In the genomic region with DNA sequence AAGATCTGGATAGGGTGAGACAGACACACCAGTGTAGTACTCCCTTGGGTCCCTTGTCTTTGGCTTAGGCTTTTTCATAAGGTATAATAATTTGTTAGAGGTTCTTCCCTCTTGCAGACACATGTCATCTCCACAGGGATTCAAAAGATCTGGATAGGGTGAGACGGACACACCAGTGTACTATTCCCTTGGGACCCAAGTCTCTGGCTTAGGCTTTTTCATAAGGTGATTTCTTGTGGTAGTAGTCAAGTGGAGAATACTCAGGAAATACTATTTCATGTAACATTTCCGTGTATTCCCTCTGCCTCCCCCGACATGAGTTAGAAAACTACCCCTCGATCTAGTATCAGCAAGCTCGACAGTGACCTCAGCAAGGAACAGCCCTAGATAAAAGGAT, we compare ENCODE assay signal across 8 cellular contexts. TPM values are rescaled to one million over a fixed set of nuclear protein-coding genes. Genes with fewer than 3 reads are reported as not detected.
DNase-seq lines count a peak whose midpoint lies in the region; ATAC-seq, FAIRE-seq and TF ChIP-seq lines count a peak whose summit lies in the region.

No MANE protein-coding gene starts in this region.

- peaks cover 16% of the 10 kb centered on the region for H3K23me2 ChIP-seq in H1 (ENCODE audit: low read depth, low read length)

- peak overlapping the region in 3 of 4 experiments; percentile 58 to 72 (median 66); a peak in 6 of 7 replicates for H3K9ac ChIP-seq in H1 (replicated peaks in 1 of 4; ENCODE audit: extremely low read depth in 1 of 4, low read depth in 3 of 4, low read length in 3 of 4)

- peak overlapping the region; percentile 57 for H3K27ac ChIP-seq in CD4-positive, alpha-beta T cell (ENCODE audit: low read depth, low read length)
- peak overlapping the region; percentile 51; the same call in 1 of the 2 replicates for H3K27ac ChIP-seq in H1 (ENCODE audit: low read depth, low read length)
- H3K27ac ChIP-seq in ovary, result peak overlapping the region in 1 of 2 donors; percentile 80

- no peaks in the 10 kb centered on the region for H3K9me3 ChIP-seq in CD4-positive, alpha-beta T cell (ENCODE audit: control insufficient read depth, low read length)
- no peaks in the 10 kb centered on the region for H3K9me3 ChIP-seq in H1 (ENCODE audit: insufficient read depth in 2 of 2, low read depth in 1 of 2, low read length in 1 of 2)
- H3K9me3 ChIP-seq in ovary, result no peaks in the 10 kb centered on the region

- H4K5ac ChIP-seq in H1 (ENCODE audit: insufficient read length, low read depth, low read length), result no peak overlapping the region

- H3K4me1 ChIP-seq in H1 (replicated peaks in 1 of 4; ENCODE audit: control insufficient read depth in 3 of 4, insufficient read depth in 4 of 4, low read length in 3 of 4) (peaks cover 0 to 21% (median 10%) of the 10 kb centered on the region in 4 experiments; a peak in 5 of 7 replicates), ovary (ENCODE audit: insufficient read depth) (peaks cover 19% of the 10 kb centered on the region)

- TF ChIP-seq POLR2A in H1 (IDR thresholded peaks at IDR 0.05; ENCODE audit: control extremely low read depth in 1 of 2, low read depth in 2 of 2, low read length in 2 of 2), result no peak
- no peak for TF ChIP-seq POLR2A in ovary (IDR thresholded peaks at IDR 0.05)

- H3K4me2 ChIP-seq in H1 (ENCODE audit: insufficient read depth in 1 of 2, low read depth in 2 of 2, low read length in 2 of 2), result peak overlapping the region; percentile 93 to 99

- H2AFZ ChIP-seq in H1 (ENCODE audit: low read length), result no peak overlapping the region

- H3K79me1 ChIP-seq in H1 (ENCODE audit: low read depth, low read length), result no peaks in the 10 kb centered on the region

- peak overlapping the region; percentile 83 for H3K27ac Mint-ChIP-seq in CD4-positive, alpha-beta T cell

- no peak overlapping the region for H3K56ac ChIP-seq in H1 (replicated peaks; ENCODE audit: insufficient read length, low read depth, low read length)

- TF ChIP-seq RAD21 in H1 (IDR thresholded peaks at IDR 0.05 in 1 of 2, conservative IDR thresholded peaks at IDR 0.05 in 1 of 2; ENCODE audit: low read depth in 2 of 2, low read length in 2 of 2), result no peak

- no peak overlapping the region for H3K4ac ChIP-seq in H1 (replicated peaks; ENCODE audit: insufficient read length, low read depth, low read length)

- H2BK15ac ChIP-seq in H1 (ENCODE audit: low read length), result no peak overlapping the region

- H4K20me1 ChIP-seq in H1 (replicated peaks in 1 of 2; ENCODE audit: control insufficient read depth in 1 of 2, insufficient read depth in 2 of 2, low read length in 2 of 2), result no peaks in the 10 kb centered on the region

- no peak overlapping the region for H2AK5ac ChIP-seq in H1 (ENCODE audit: low read depth, low read length)

- H2BK12ac ChIP-seq in H1 (ENCODE audit: low read depth, low read length), result no peak overlapping the region

- no peak overlapping the region for H3K14ac ChIP-seq in H1 (ENCODE audit: insufficient read length)

- POLR2A ChIA-PET in CD4-positive, alpha-beta T cell (lab: Charles Lee), result interaction anchor here (0.6 to 3.8 kb wide), 18 partner anchors 9 to 587 kb away, joined by 3 to 39 read pairs (median 6); a partner anchor contains a TSS
- POLR2A ChIA-PET in H1 (lab: Charles Lee; ENCODE audit: partially characterized antibody), result interaction anchor here (0.7 to 5.2 kb wide), 19 partner anchors 11 to 229 kb away, joined by 3 to 24 read pairs (median 4); a partner anchor contains a TSS

- no peak for FAIRE-seq in H1 (lab: Jason Lieb, UNC)

- DNase-seq in CD4-positive, alpha-beta T cell, result no peak
- DNase-seq in NCI-H69 (lab: John Stamatoyannopoulos, UW) (peak; percentile 24), H1 (ENCODE audit: low read depth in 1 of 2, low spot score in 2 of 2) (no peak), ovary (no peak), head of caudate nucleus (no peak), NK-92 (lab: John Stamatoyannopoulos, UW; ENCODE audit: unreplicated experiment) (no peak)

- no peaks in the 10 kb centered on the region for H3K27me3 Mint-ChIP-seq in CD4-positive, alpha-beta T cell

- H2BK5ac ChIP-seq in H1 (ENCODE audit: low read depth, low read length), result peak overlapping the region; percentile 22; the same call in 1 of the 2 replicates

- H2BK20ac ChIP-seq in H1 (ENCODE audit: low read length), result no peak overlapping the region

- peak overlapping the region; percentile 96 for H3K4me3 Mint-ChIP-seq in CD4-positive, alpha-beta T cell

- intact Hi-C loops in CD4-positive, alpha-beta T cell (cut with DNase I, micrococcal nuclease), result loop anchor here (2.0 to 5.0 kb wide), 5 partner anchors 53 to 285 kb away; a partner anchor contains a TSS
- intact Hi-C loops in ovary (cut with DNase I) (loop anchor here (2.0 to 10.0 kb wide), 3 partner anchors 37 to 141 kb away; no protein-coding TSS in a partner anchor), head of caudate nucleus (cut with DNase I) (loop anchor here (5.0 kb wide), 1 partner anchor 39 kb away; no protein-coding TSS in a partner anchor)

- H3K4me1 Mint-ChIP-seq in CD4-positive, alpha-beta T cell (ENCODE audit: low read depth), result peaks cover 57% of the 10 kb centered on the region

- H3K36me3 ChIP-seq in H1 (ENCODE audit: control insufficient read depth in 2 of 4, insufficient read depth in 4 of 4, low read length in 3 of 4) (no peaks in the 10 kb centered on the region), ovary (no peaks in the 10 kb centered on the region)

- TF ChIP-seq CTCF in CD4-positive, alpha-beta T cell (IDR thresholded peaks at IDR 0.05), result no peak
- TF ChIP-seq CTCF in H1 (IDR thresholded peaks at IDR 0.05; ENCODE audit: control extremely low read depth in 1 of 3, insufficient read depth in 1 of 3, low read depth in 1 of 3, low read length in 3 of 3) (no peak), ovary (IDR thresholded peaks at IDR 0.05) (no peak)

- no peak overlapping the region for H3K18ac ChIP-seq in H1 (ENCODE audit: extremely low read depth, low read length)

- H4K8ac ChIP-seq in H1 (ENCODE audit: extremely low read depth, insufficient read depth, low read length), result no peak overlapping the region

- peaks cover 12% of the 10 kb centered on the region for H3K36me3 Mint-ChIP-seq in CD4-positive, alpha-beta T cell (ENCODE audit: low read depth)

- ATAC-seq in CD4-positive, alpha-beta T cell (ENCODE audit: poor library complexity), result no peak
- ATAC-seq in HG03457 (IDR thresholded peaks at IDR 0.05; ENCODE audit: unreplicated experiment), result no peak
- ATAC-seq in GM21381 (IDR thresholded peaks at IDR 0.05; ENCODE audit: unreplicated experiment), result no peak

- H3K23ac ChIP-seq in H1 (ENCODE audit: insufficient read length), result no peak overlapping the region

- H3K4me3 ChIP-seq in H1 (ENCODE audit: extremely low read depth in 1 of 4, insufficient read depth in 2 of 4, low read depth in 3 of 4, low read length in 4 of 4), result peak overlapping the region; percentile 64 to 75 (median 71); a peak in 7 of 8 replicates
- peak overlapping the region; percentile 64 for H3K4me3 ChIP-seq in ovary

- no peak overlapping the region for H2BK120ac ChIP-seq in H1 (replicated peaks; ENCODE audit: low read depth, low read length)

- H3K27me3 ChIP-seq in CD4-positive, alpha-beta T cell (ENCODE audit: control insufficient read depth, insufficient read depth, low read length), result no peaks in the 10 kb centered on the region
- H3K27me3 ChIP-seq in H1 (replicated peaks in 1 of 4; ENCODE audit: control insufficient read depth in 3 of 4, extremely low read depth in 1 of 4, insufficient read depth in 3 of 4, low read length in 3 of 4) (no peaks in the 10 kb centered on the region), ovary (no peaks in the 10 kb centered on the region)

- TF ChIP-seq EP300 in H1 (IDR thresholded peaks at IDR 0.05; ENCODE audit: borderline replicate concordance in 1 of 2, low read depth in 2 of 2, low read length in 2 of 2) (no peak), ovary (IDR thresholded peaks at IDR 0.05) (no peak)

- H3K79me2 ChIP-seq in H1 (ENCODE audit: control insufficient read depth in 1 of 2, insufficient read depth in 2 of 2, low read length in 2 of 2), result peaks cover 0 to 5% of the 10 kb centered on the region in 2 experiments; a peak in 2 of 4 replicates

- whole genome bisulfite sequencing in H1 (ENCODE audit: extremely low coverage in 1 of 2, insufficient coverage in 1 of 2, insufficient read length in 1 of 2, insufficient replicate concordance in 2 of 2, low coverage in 1 of 2, low lambda C conversion rate in 2 of 2, missing lambda C conversion rate in 1 of 2), 2 experiments, result 60% methylated on average over 5 of the region's 5 CpGs; no CpG with 5 or more reads in 1 of the 2 experiments
- 18 to 24% (median 24%) methylated on average over 5 of the region's 5 CpGs for whole genome bisulfite sequencing in ovary, 3 donors

- no peaks in the 10 kb centered on the region for H3K9me3 Mint-ChIP-seq in CD4-positive, alpha-beta T cell

- H4K91ac ChIP-seq in H1 (replicated peaks; ENCODE audit: insufficient read length, low read length), result no peak overlapping the region

- CTCF ChIA-PET in CD4-positive, alpha-beta T cell (lab: Charles Lee), result interaction anchor here (0.6 to 5.8 kb wide), 27 partner anchors 8 to 284 kb away, joined by 3 to 91 read pairs (median 5); a partner anchor contains a TSS
- CTCF ChIA-PET in H1 (lab: Charles Lee; ENCODE audit: partially characterized antibody), result interaction anchor here (0.6 to 9.3 kb wide), 45 partner anchors 9 to 335 kb away, joined by 3 to 283 read pairs (median 5); a partner anchor contains a TSS

RNA-seq across cellular contexts. Expression of a gene that starts 1.0 kb away (rescaled TPM):
- 10 to 100 TPM; 26.0 to 30.0 TPM for total RNA-seq in CD4-positive, alpha-beta T cell
- 10.9 and 11.3 TPM in 2 replicates for total RNA-seq in H1 (2021; fragmentation: NEBNext Ultra II Directional; extraction: Animal tissue kit (Norgen Biotek cat#: 25700))
- polyA plus RNA-seq in H1 (2011; rRNA removed) (4.3 and 4.5 TPM in 2 replicates), ovary (10 to 100 TPM; 10.6 to 18.7 TPM)
- 4.2 TPM for polyA plus RNA-seq in H1 (2011; cell fraction: cytosol; rRNA removed)
- 28.6 TPM for polyA plus RNA-seq in H1 (2011; cell fraction: nucleus; rRNA removed)
- 9.8 to 11.6 TPM (median 10.2 TPM) in 4 replicates for polyA plus RNA-seq in H1 (2012, experiment 1 of 2)
- polyA plus RNA-seq in H1 (2012, experiment 2 of 2), result 5.2 TPM
- 3.7 TPM for polyA plus RNA-seq in H1 (2013, experiment 1 of 2)
- 3.4 TPM for polyA plus RNA-seq in H1 (2013, experiment 2 of 2)
- 12.4 and 24.5 TPM in 2 replicates for polyA minus RNA-seq in H1 (2011; rRNA and poly(A)+ RNA removed)
- 6.2 TPM for polyA minus RNA-seq in H1 (2011; cell fraction: cytosol; rRNA and poly(A)+ RNA removed)
- polyA minus RNA-seq in H1 (2011; cell fraction: nucleus; rRNA and poly(A)+ RNA removed), result 36.4 TPM
- 10 to 100 TPM; 18.4 to 46.9 (median 38.9) TPM for total RNA-seq in ovary

RNA-seq across cellular contexts. Expression of a gene that starts 54.6 kb away (rescaled TPM):
- total RNA-seq in CD4-positive, alpha-beta T cell, result 10 to 100 TPM; 35.6 to 38.4 TPM
- 14.7 and 15.0 TPM in 2 replicates for total RNA-seq in H1 (2021; fragmentation: NEBNext Ultra II Directional; extraction: Animal tissue kit (Norgen Biotek cat#: 25700))
- polyA plus RNA-seq in H1 (2011; rRNA removed) (20.0 and 21.2 TPM in 2 replicates), ovary (10 to 100 TPM in 1 of 2 donors, 1 to 10 TPM in 1; 3.0 to 11.4 TPM)
- 17.1 TPM for polyA plus RNA-seq in H1 (2011; cell fraction: cytosol; rRNA removed)
- polyA plus RNA-seq in H1 (2011; cell fraction: nucleus; rRNA removed), result 28.8 TPM
- polyA plus RNA-seq in H1 (2012, experiment 1 of 2), result 11.7 to 16.4 TPM (median 15.2 TPM) in 4 replicates
- polyA plus RNA-seq in H1 (2012, experiment 2 of 2), result 15.2 TPM
- polyA plus RNA-seq in H1 (2013, experiment 1 of 2), result 7.5 TPM
- polyA plus RNA-seq in H1 (2013, experiment 2 of 2), result 8.5 TPM
- 4.8 and 5.2 TPM in 2 replicates for polyA minus RNA-seq in H1 (2011; rRNA and poly(A)+ RNA removed)
- polyA minus RNA-seq in H1 (2011; cell fraction: cytosol; rRNA and poly(A)+ RNA removed), result 10.6 TPM
- 6.7 TPM for polyA minus RNA-seq in H1 (2011; cell fraction: nucleus; rRNA and poly(A)+ RNA removed)
- 10 to 100 TPM; 13.8 to 21.4 (median 15.6) TPM for total RNA-seq in ovary
